Comparison of ENCODE assay signal across 7 cellular contexts in genomic region chr11:1876361-1877063, GRCh38. TPM values are rescaled to one million over a fixed set of nuclear protein-coding genes. Genes with fewer than 3 reads are reported as not detected.
DNase-seq lines count a peak whose midpoint lies in the region; ATAC-seq, FAIRE-seq and TF ChIP-seq lines count a peak whose summit lies in the region.
"Had no signal": no experiment of that assay in that cellular context is flagged by ENCODE, and none has a peak within 500 bp of the region (broad histone marks: within the 10 kb centered on the region; RNA-seq: fewer than 3 reads in every experiment).

No MANE protein-coding gene starts in this region.

- H3K27ac Mint-ChIP-seq in activated CD8-positive, alpha-beta T cell treated with anti-CD3 and anti-CD28 coated beads for 36 hours = no peak overlapping the region
- H3K27ac Mint-ChIP-seq in activated CD8-positive, alpha-beta T cell treated with anti-CD3 and anti-CD28 coated beads, Interleukin-2, amount 10 ng/mL, durations not matched to agents 7 days and 5 days = no peak overlapping the region

- no peak overlapping the region for H3K4me3 Mint-ChIP-seq in activated CD8-positive, alpha-beta T cell treated with anti-CD3 and anti-CD28 coated beads for 36 hours
- no peak overlapping the region for H3K4me3 Mint-ChIP-seq in activated CD8-positive, alpha-beta T cell treated with anti-CD3 and anti-CD28 coated beads, Interleukin-2, amount 10 ng/mL, durations not matched to agents 7 days and 5 days

- H3K4me3 ChIP-seq in H1 (ENCODE audit: extremely low read depth in 1 of 4, insufficient read depth in 2 of 4, low read depth in 3 of 4, low read length in 4 of 4) = no peak overlapping the region
- H3K4me3 ChIP-seq in skeletal muscle satellite cell (ENCODE audit: low read length) = peak overlapping the region; percentile 59

- no peak overlapping the region for H3K27ac ChIP-seq in H1 (ENCODE audit: low read depth, low read length)

- H3K23me2 ChIP-seq in H1 (ENCODE audit: low read depth, low read length) = no peaks in the 10 kb centered on the region

- H3K27me3 ChIP-seq in H1 (replicated peaks in 1 of 4; ENCODE audit: control insufficient read depth in 3 of 4, extremely low read depth in 1 of 4, insufficient read depth in 3 of 4, low read length in 3 of 4) (no peaks in the 10 kb centered on the region), skeletal muscle satellite cell (ENCODE audit: control insufficient read depth, insufficient read depth, low read length) (no peaks in the 10 kb centered on the region)

- TF ChIP-seq RAD21 in H1 (IDR thresholded peaks at IDR 0.05 in 1 of 2, conservative IDR thresholded peaks at IDR 0.05 in 1 of 2; ENCODE audit: low read depth in 2 of 2, low read length in 2 of 2) = peak; percentile 48 to 63; a peak in 3 of 4 replicates

- H3K4me2 ChIP-seq in H1 (ENCODE audit: insufficient read depth in 1 of 2, low read depth in 2 of 2, low read length in 2 of 2) = no peak overlapping the region
- H3K4me2 ChIP-seq in skeletal muscle satellite cell (ENCODE audit: low read length) = peak overlapping the region; percentile 79

- no peak overlapping the region for H2AFZ ChIP-seq in H1 (ENCODE audit: low read length)

- no peak overlapping the region for H3K4ac ChIP-seq in H1 (replicated peaks; ENCODE audit: insufficient read length, low read depth, low read length)

- H2BK5ac ChIP-seq in H1 (ENCODE audit: low read depth, low read length) = no peak overlapping the region

- no peak overlapping the region for H3K23ac ChIP-seq in H1 (ENCODE audit: insufficient read length)

- H4K91ac ChIP-seq in H1 (replicated peaks; ENCODE audit: insufficient read length, low read length) = no peak overlapping the region

- intact Hi-C loops in activated CD8-positive, alpha-beta T cell treated with anti-CD3 and anti-CD28 coated beads for 36 hours (cut with micrococcal nuclease) = no loop called here

- no peak overlapping the region for H2BK15ac ChIP-seq in H1 (ENCODE audit: low read length)

- no peak for TF ChIP-seq CTCF in activated CD8-positive, alpha-beta T cell treated with anti-CD3 and anti-CD28 coated beads for 36 hours (IDR thresholded peaks at IDR 0.05)
- peak; percentile 73 to 78 (median 75) for TF ChIP-seq CTCF in H1 (IDR thresholded peaks at IDR 0.05; ENCODE audit: control extremely low read depth in 1 of 3, insufficient read depth in 1 of 3, low read depth in 1 of 3, low read length in 3 of 3)

- no peaks in the 10 kb centered on the region; a peak in 1 of 7 replicates for H3K4me1 ChIP-seq in H1 (replicated peaks in 1 of 4; ENCODE audit: control insufficient read depth in 3 of 4, insufficient read depth in 4 of 4, low read length in 3 of 4)
- peaks cover 73% of the 10 kb centered on the region for H3K4me1 ChIP-seq in skeletal muscle satellite cell (ENCODE audit: control insufficient read depth, insufficient read depth, low read length)

- H3K36me3 Mint-ChIP-seq in activated CD8-positive, alpha-beta T cell treated with anti-CD3 and anti-CD28 coated beads for 36 hours (ENCODE audit: low read depth) = no peaks in the 10 kb centered on the region
- H3K36me3 Mint-ChIP-seq in activated CD8-positive, alpha-beta T cell treated with anti-CD3 and anti-CD28 coated beads, Interleukin-2, amount 10 ng/mL, durations not matched to agents 7 days and 5 days (ENCODE audit: low read depth) = no peaks in the 10 kb centered on the region

- peaks cover 28% of the 10 kb centered on the region for H3K4me1 Mint-ChIP-seq in activated CD8-positive, alpha-beta T cell treated with anti-CD3 and anti-CD28 coated beads for 36 hours (ENCODE audit: low read depth)
- H3K4me1 Mint-ChIP-seq in activated CD8-positive, alpha-beta T cell treated with anti-CD3 and anti-CD28 coated beads, Interleukin-2, amount 10 ng/mL, durations not matched to agents 7 days and 5 days (ENCODE audit: low read depth) = peaks cover 28% of the 10 kb centered on the region

- no peak for TF ChIP-seq POLR2A in H1 (IDR thresholded peaks at IDR 0.05; ENCODE audit: control extremely low read depth in 1 of 2, low read depth in 2 of 2, low read length in 2 of 2)

- H3K9me3 ChIP-seq in H1 (ENCODE audit: insufficient read depth in 2 of 2, low read depth in 1 of 2, low read length in 1 of 2) (no peaks in the 10 kb centered on the region), skeletal muscle satellite cell (replicated peaks; ENCODE audit: low read length) (no peaks in the 10 kb centered on the region)

- no peaks in the 10 kb centered on the region for H3K36me3 ChIP-seq in H1 (ENCODE audit: control insufficient read depth in 2 of 4, insufficient read depth in 4 of 4, low read length in 3 of 4)
- peaks cover 25% of the 10 kb centered on the region for H3K36me3 ChIP-seq in skeletal muscle satellite cell (ENCODE audit: insufficient read depth, low read length)

- no peak overlapping the region for H3K56ac ChIP-seq in H1 (replicated peaks; ENCODE audit: insufficient read length, low read depth, low read length)

- WGBS in H1 (ENCODE audit: extremely low coverage in 1 of 2, insufficient coverage in 1 of 2, insufficient read length in 1 of 2, insufficient replicate concordance in 2 of 2, low coverage in 1 of 2, low lambda C conversion rate in 2 of 2, missing lambda C conversion rate in 1 of 2), 2 experiments = 62% methylated on average over 13 of the region's 26 CpGs; no CpG with 5 or more reads in 1 of the 2 experiments

- no peaks in the 10 kb centered on the region for H3K27me3 Mint-ChIP-seq in activated CD8-positive, alpha-beta T cell treated with anti-CD3 and anti-CD28 coated beads for 36 hours
- H3K27me3 Mint-ChIP-seq in activated CD8-positive, alpha-beta T cell treated with anti-CD3 and anti-CD28 coated beads, Interleukin-2, amount 10 ng/mL, durations not matched to agents 7 days and 5 days (ENCODE audit: low read depth) = no peaks in the 10 kb centered on the region

- H2BK120ac ChIP-seq in H1 (replicated peaks; ENCODE audit: low read depth, low read length) = no peak overlapping the region

- H3K9ac ChIP-seq in H1 (replicated peaks in 1 of 4; ENCODE audit: extremely low read depth in 1 of 4, low read depth in 3 of 4, low read length in 3 of 4) = no peak overlapping the region
- peak overlapping the region; percentile 62 for H3K9ac ChIP-seq in skeletal muscle satellite cell (ENCODE audit: low read depth, low read length)

- no peak overlapping the region for H4K5ac ChIP-seq in H1 (ENCODE audit: insufficient read length, low read depth, low read length)

- ATAC-seq in activated CD8-positive, alpha-beta T cell treated with anti-CD3 and anti-CD28 coated beads for 36 hours = no peak
- ATAC-seq in activated CD8-positive, alpha-beta T cell treated with anti-CD3 and anti-CD28 coated beads, Interleukin-2, amount 10 ng/mL, durations not matched to agents 7 days and 5 days = no peak

- no peak overlapping the region for H3K14ac ChIP-seq in H1 (ENCODE audit: insufficient read length)

- no peak overlapping the region; the same call in 1 of the 2 replicates for H3K18ac ChIP-seq in H1 (ENCODE audit: extremely low read depth, low read length)

- no peaks in the 10 kb centered on the region for H3K79me1 ChIP-seq in H1 (ENCODE audit: low read depth, low read length)

- H2AK5ac ChIP-seq in H1 (ENCODE audit: low read depth, low read length) = no peak overlapping the region

- CTCF ChIA-PET in activated CD8-positive, alpha-beta T cell treated with anti-CD3 and anti-CD28 coated beads for 36 hours (lab: Charles Lee) = interaction anchor here (0.8 to 2.0 kb wide), 16 partner anchors 10 to 274 kb away, joined by 3 to 10 read pairs (median 4); partner anchors contain the start of genes LSP1 and PRR33
- CTCF ChIA-PET in activated CD8-positive, alpha-beta T cell treated with anti-CD3 and anti-CD28 coated beads, Interleukin-2, amount 10 ng/mL, durations not matched to agents 7 days and 5 days (lab: Charles Lee) = interaction anchor here (0.7 to 1.4 kb wide), 5 partner anchors 11 to 237 kb away, joined by 3 to 4 read pairs (median 3); no protein-coding TSS in a partner anchor
- CTCF ChIA-PET in H1 (lab: Charles Lee; ENCODE audit: partially characterized antibody) = interaction anchor here (0.5 to 5.5 kb wide), 64 partner anchors 10 to 579 kb away, joined by 3 to 156 read pairs (median 4); partner anchors contain the start of genes INS, LSP1, MRPL23 and PRR33

- no peak for FAIRE-seq in H1 (lab: Jason Lieb, UNC)

- POLR2A ChIA-PET in activated CD8-positive, alpha-beta T cell treated with anti-CD3 and anti-CD28 coated beads for 36 hours (lab: Charles Lee) = interaction anchor here (0.5 to 1.3 kb wide), 6 partner anchors 13 to 367 kb away, joined by 3 to 5 read pairs (median 3); no protein-coding TSS in a partner anchor
- POLR2A ChIA-PET in activated CD8-positive, alpha-beta T cell treated with anti-CD3 and anti-CD28 coated beads, Interleukin-2, amount 10 ng/mL, durations not matched to agents 7 days and 5 days (lab: Charles Lee) = interaction anchor here (0.6 to 1.0 kb wide), 2 partner anchors 12 to 1128 kb away, joined by 3 to 4 read pairs; no protein-coding TSS in a partner anchor
- POLR2A ChIA-PET in H1 (lab: Charles Lee; ENCODE audit: partially characterized antibody) = interaction anchor here (1.0 kb wide), 1 partner anchor 275 kb away, joined by 5 read pairs; no protein-coding TSS in a partner anchor

- no peak overlapping the region for H2BK12ac ChIP-seq in H1 (ENCODE audit: low read depth, low read length)

- DNase-seq in activated CD8-positive, alpha-beta T cell treated with anti-CD3 and anti-CD28 coated beads for 36 hours = peak; percentile 38
- no peak for DNase-seq in activated CD8-positive, alpha-beta T cell treated with anti-CD3 and anti-CD28 coated beads, Interleukin-2, amount 10 ng/mL, durations not matched to agents 7 days and 5 days
- peak; percentile 25 to 84 for DNase-seq in H1 (ENCODE audit: low read depth in 1 of 2, low spot score in 2 of 2)
- DNase-seq in NCI-H2196 (lab: John Stamatoyannopoulos, UW; ENCODE audit: unreplicated experiment) = no peak
- DNase-seq in kidney glomerular epithelial cell (lab: John Stamatoyannopoulos, UW) = no peak

- H4K20me1 ChIP-seq in H1 (replicated peaks in 1 of 2; ENCODE audit: control insufficient read depth in 1 of 2, insufficient read depth in 2 of 2, low read length in 2 of 2) = no peaks in the 10 kb centered on the region

- H2BK20ac ChIP-seq in H1 (ENCODE audit: low read length) = no peak overlapping the region

- no peaks in the 10 kb centered on the region for H3K9me3 Mint-ChIP-seq in activated CD8-positive, alpha-beta T cell treated with anti-CD3 and anti-CD28 coated beads for 36 hours
- no peaks in the 10 kb centered on the region for H3K9me3 Mint-ChIP-seq in activated CD8-positive, alpha-beta T cell treated with anti-CD3 and anti-CD28 coated beads, Interleukin-2, amount 10 ng/mL, durations not matched to agents 7 days and 5 days (ENCODE audit: insufficient read depth)

- TF ChIP-seq EP300 in H1 (IDR thresholded peaks at IDR 0.05; ENCODE audit: borderline replicate concordance in 1 of 2, low read depth in 2 of 2, low read length in 2 of 2) = no peak

- H4K8ac ChIP-seq in H1 (ENCODE audit: extremely low read depth, insufficient read depth, low read length) = no peak overlapping the region

- H3K79me2 ChIP-seq in H1 (ENCODE audit: control insufficient read depth in 1 of 2, insufficient read depth in 2 of 2, low read length in 2 of 2) = no peaks in the 10 kb centered on the region

RNA-seq across cellular contexts. Expression of gene PRR33, which starts 15.2 kb away (rescaled TPM):
- under 1 TPM; 0.16 to 0.20 TPM for total RNA-seq in activated CD8-positive, alpha-beta T cell treated with anti-CD3 and anti-CD28 coated beads for 36 hours
- under 1 TPM in 1 of 2 experiments, not detected in 1; 0.08 TPM for total RNA-seq in activated CD8-positive, alpha-beta T cell treated with anti-CD3 and anti-CD28 coated beads, Interleukin-2, amount 10 ng/mL, durations not matched to agents 7 days and 5 days
- total RNA-seq in H1 (2021; fragmentation: NEBNext Ultra II Directional; extraction: Animal tissue kit (Norgen Biotek cat#: 25700)) = not detected in 2 replicates
- polyA plus RNA-seq in H1 (2011; rRNA removed) = 0.02 and 0.08 TPM in 2 replicates
- polyA plus RNA-seq in H1 (2011; cell fraction: cytosol; rRNA removed) = 0.03 TPM
- polyA plus RNA-seq in H1 (2011; cell fraction: nucleus; rRNA removed) = 0.04 TPM
- polyA plus RNA-seq in H1 (2012, experiment 1 of 2) = 0.06 TPM in 1 of 4 replicates, not detected in the others
- not detected for polyA plus RNA-seq in H1 (2012, experiment 2 of 2)
- polyA plus RNA-seq in H1 (2013, experiment 1 of 2) = 0.02 TPM
- polyA plus RNA-seq in H1 (2013, experiment 2 of 2) = 0.02 TPM
- polyA minus RNA-seq in H1 (2011; rRNA and poly(A)+ RNA removed) = not detected in 2 replicates
- not detected for polyA minus RNA-seq in H1 (2011; cell fraction: cytosol; rRNA and poly(A)+ RNA removed)
- not detected for polyA minus RNA-seq in H1 (2011; cell fraction: nucleus; rRNA and poly(A)+ RNA removed)
- total RNA-seq in skeletal muscle satellite cell (2012; rRNA removed) = not detected in 2 replicates
- total RNA-seq: glomerular endothelial cell had no signal

RNA-seq across cellular contexts. Expression of gene LSP1, which starts 23.6 kb away (rescaled TPM):
- 100 to 1,000 TPM; 247 to 251 TPM for total RNA-seq in activated CD8-positive, alpha-beta T cell treated with anti-CD3 and anti-CD28 coated beads for 36 hours
- 100 to 1,000 TPM; 463 to 477 TPM for total RNA-seq in activated CD8-positive, alpha-beta T cell treated with anti-CD3 and anti-CD28 coated beads, Interleukin-2, amount 10 ng/mL, durations not matched to agents 7 days and 5 days
- not detected in 2 replicates for total RNA-seq in H1 (2021; fragmentation: NEBNext Ultra II Directional; extraction: Animal tissue kit (Norgen Biotek cat#: 25700))
- polyA plus RNA-seq in H1 (2011; rRNA removed) = 0.03 TPM in 1 of 2 replicates, not detected in the other
- polyA plus RNA-seq in H1 (2011; cell fraction: cytosol; rRNA removed) = not detected
- not detected for polyA plus RNA-seq in H1 (2011; cell fraction: nucleus; rRNA removed)
- polyA plus RNA-seq in H1 (2012, experiment 1 of 2) = 0.11 TPM in 1 of 4 replicates, not detected in the others
- polyA plus RNA-seq in H1 (2012, experiment 2 of 2) = not detected
- 0.16 TPM for polyA plus RNA-seq in H1 (2013, experiment 1 of 2)
- 0.07 TPM for polyA plus RNA-seq in H1 (2013, experiment 2 of 2)
- not detected in 2 replicates for polyA minus RNA-seq in H1 (2011; rRNA and poly(A)+ RNA removed)
- not detected for polyA minus RNA-seq in H1 (2011; cell fraction: cytosol; rRNA and poly(A)+ RNA removed)
- polyA minus RNA-seq in H1 (2011; cell fraction: nucleus; rRNA and poly(A)+ RNA removed) = not detected
- 56.3 and 63.6 TPM in 2 replicates for total RNA-seq in skeletal muscle satellite cell (2012; rRNA removed)

RNA-seq across cellular contexts. Expression of gene TNNI2, which starts 37.7 kb away (rescaled TPM):
- total RNA-seq in activated CD8-positive, alpha-beta T cell treated with anti-CD3 and anti-CD28 coated beads for 36 hours = under 1 TPM in 1 of 2 experiments, not detected in 1; 0.92 TPM
- total RNA-seq in activated CD8-positive, alpha-beta T cell treated with anti-CD3 and anti-CD28 coated beads, Interleukin-2, amount 10 ng/mL, durations not matched to agents 7 days and 5 days = under 1 TPM in 1 of 2 experiments, not detected in 1; 0.50 TPM
- total RNA-seq in H1 (2021; fragmentation: NEBNext Ultra II Directional; extraction: Animal tissue kit (Norgen Biotek cat#: 25700)) = not detected in 2 replicates
- 0.39 TPM in 1 of 2 replicates, not detected in the other for polyA plus RNA-seq in H1 (2011; rRNA removed)
- polyA plus RNA-seq in H1 (2011; cell fraction: cytosol; rRNA removed) = not detected
- 0.33 TPM for polyA plus RNA-seq in H1 (2011; cell fraction: nucleus; rRNA removed)
- polyA plus RNA-seq in H1 (2012, experiment 1 of 2) = 0.41 TPM in 1 of 4 replicates, not detected in the others
- not detected for polyA plus RNA-seq in H1 (2012, experiment 2 of 2)
- 0.12 TPM for polyA plus RNA-seq in H1 (2013, experiment 1 of 2)
- polyA plus RNA-seq in H1 (2013, experiment 2 of 2) = not detected
- not detected in 2 replicates for polyA minus RNA-seq in H1 (2011; rRNA and poly(A)+ RNA removed)
- not detected for polyA minus RNA-seq in H1 (2011; cell fraction: cytosol; rRNA and poly(A)+ RNA removed)
- polyA minus RNA-seq in H1 (2011; cell fraction: nucleus; rRNA and poly(A)+ RNA removed) = not detected
- total RNA-seq in skeletal muscle satellite cell (2012; rRNA removed) = 0.87 TPM in 1 of 2 replicates, not detected in the other
- total RNA-seq: glomerular endothelial cell had no signal

RNA-seq across cellular contexts. Expression of gene SYT8, which starts 41.7 kb away (rescaled TPM):
- total RNA-seq in activated CD8-positive, alpha-beta T cell treated with anti-CD3 and anti-CD28 coated beads for 36 hours = not detected
- not detected for total RNA-seq in activated CD8-positive, alpha-beta T cell treated with anti-CD3 and anti-CD28 coated beads, Interleukin-2, amount 10 ng/mL, durations not matched to agents 7 days and 5 days
- not detected in 2 replicates for total RNA-seq in H1 (2021; fragmentation: NEBNext Ultra II Directional; extraction: Animal tissue kit (Norgen Biotek cat#: 25700))
- not detected in 2 replicates for polyA plus RNA-seq in H1 (2011; rRNA removed)
- polyA plus RNA-seq in H1 (2011; cell fraction: cytosol; rRNA removed) = not detected
- polyA plus RNA-seq in H1 (2011; cell fraction: nucleus; rRNA removed) = 0.27 TPM
- polyA plus RNA-seq in H1 (2012, experiment 1 of 2) = not detected in 4 replicates
- polyA plus RNA-seq in H1 (2012, experiment 2 of 2) = not detected
- polyA plus RNA-seq in H1 (2013, experiment 1 of 2) = not detected
- polyA plus RNA-seq in H1 (2013, experiment 2 of 2) = 0.04 TPM
- polyA minus RNA-seq in H1 (2011; rRNA and poly(A)+ RNA removed) = not detected in 2 replicates
- not detected for polyA minus RNA-seq in H1 (2011; cell fraction: cytosol; rRNA and poly(A)+ RNA removed)
- not detected for polyA minus RNA-seq in H1 (2011; cell fraction: nucleus; rRNA and poly(A)+ RNA removed)
- under 0.01 TPM in 1 of 2 replicates, not detected in the other for total RNA-seq in skeletal muscle satellite cell (2012; rRNA removed)
- total RNA-seq: glomerular endothelial cell had no signal

RNA-seq across cellular contexts. Expression of gene TNNT3, which starts 43.0 kb away (rescaled TPM):
- 1 to 10 TPM; 4.9 to 5.4 TPM for total RNA-seq in activated CD8-positive, alpha-beta T cell treated with anti-CD3 and anti-CD28 coated beads for 36 hours
- 1 to 10 TPM; 2.6 to 2.8 TPM for total RNA-seq in activated CD8-positive, alpha-beta T cell treated with anti-CD3 and anti-CD28 coated beads, Interleukin-2, amount 10 ng/mL, durations not matched to agents 7 days and 5 days
- total RNA-seq in H1 (2021; fragmentation: NEBNext Ultra II Directional; extraction: Animal tissue kit (Norgen Biotek cat#: 25700)) = not detected in 2 replicates
- not detected in 2 replicates for polyA plus RNA-seq in H1 (2011; rRNA removed)
- not detected for polyA plus RNA-seq in H1 (2011; cell fraction: cytosol; rRNA removed)
- not detected for polyA plus RNA-seq in H1 (2011; cell fraction: nucleus; rRNA removed)
- polyA plus RNA-seq in H1 (2012, experiment 1 of 2) = not detected in 4 replicates
- not detected for polyA plus RNA-seq in H1 (2012, experiment 2 of 2)
- 0.14 TPM for polyA plus RNA-seq in H1 (2013, experiment 1 of 2)
- polyA plus RNA-seq in H1 (2013, experiment 2 of 2) = not detected
- not detected in 2 replicates for polyA minus RNA-seq in H1 (2011; rRNA and poly(A)+ RNA removed)
- polyA minus RNA-seq in H1 (2011; cell fraction: cytosol; rRNA and poly(A)+ RNA removed) = not detected
- not detected for polyA minus RNA-seq in H1 (2011; cell fraction: nucleus; rRNA and poly(A)+ RNA removed)
- total RNA-seq in skeletal muscle satellite cell (2012; rRNA removed) = 17.7 TPM in 1 of 2 replicates, not detected in the other
- total RNA-seq: glomerular endothelial cell had no signal

Comparison
In these comparisons a context has a peak if more than half of its experiments do, and no peak if none do; other contexts are left out.
1. DNase-seq: peak in activated CD8-positive, alpha-beta T cell treated with anti-CD3 and anti-CD28 coated beads for 36 hours (single experiment) and H1 (2 of 2); none in activated CD8-positive, alpha-beta T cell treated with anti-CD3 and anti-CD28 coated beads, Interleukin-2, amount 10 ng/mL, durations not matched to agents 7 days and 5 days (single experiment), NCI-H2196 (single experiment) and kidney glomerular epithelial cell (single experiment).
2. RNA of gene LSP1, which starts 23.6 kb away (total RNA-seq): 463 to 477 TPM in activated CD8-positive, alpha-beta T cell treated with anti-CD3 and anti-CD28 coated beads, Interleukin-2, amount 10 ng/mL, durations not matched to agents 7 days and 5 days and 247 to 251 TPM in activated CD8-positive, alpha-beta T cell treated with anti-CD3 and anti-CD28 coated beads for 36 hours; not detected in H1; every median in the first group is over 100 times any median in the second.